Comparison of ENCODE assay signal across 1 cellular context in the genomic region with DNA sequence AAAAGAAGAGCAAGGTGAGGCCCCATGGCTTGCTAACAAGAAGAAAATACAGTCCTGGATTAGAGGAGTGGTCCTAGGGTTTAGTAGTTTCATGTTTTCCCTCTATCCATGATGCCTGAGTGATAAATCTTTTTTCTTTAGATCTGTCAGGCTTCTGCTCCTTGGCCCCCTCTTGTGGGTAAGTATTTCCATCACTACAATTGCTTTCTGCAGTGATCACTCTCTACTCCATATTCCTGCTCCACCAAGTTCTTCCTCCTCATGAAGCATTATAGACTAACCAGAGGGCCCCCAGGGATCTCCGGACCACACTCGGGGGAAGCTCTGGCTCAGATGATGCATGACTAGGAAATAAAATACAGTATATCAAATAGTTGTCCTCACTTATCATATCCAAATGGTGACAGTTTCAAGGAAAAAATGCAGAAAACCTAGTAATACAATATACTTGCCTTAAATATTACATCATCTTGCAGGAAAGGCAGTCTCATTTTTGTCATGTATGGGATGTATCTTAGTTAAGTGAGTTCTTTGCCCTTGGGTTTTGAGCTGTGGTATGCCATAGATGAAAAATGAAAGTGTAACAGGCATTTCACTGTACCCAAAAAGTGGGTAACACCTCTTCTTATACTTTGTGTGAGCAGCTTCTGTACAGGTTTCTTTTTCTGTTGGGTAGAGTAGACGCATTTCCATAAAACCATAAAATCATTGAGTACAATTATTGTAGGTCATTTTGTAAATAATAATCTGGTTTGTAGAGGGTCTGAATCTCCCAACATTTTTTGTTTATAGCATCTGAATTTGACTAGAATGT.
TF ChIP-seq lines count a peak whose summit lies in the region.

No MANE protein-coding gene starts in this region.

TF ChIP-seq in K562, 482 proteins besides CTCF, POLR2A, EP300 and RAD21 (continued from another document):
- TF ChIP-seq, protein P1, sequence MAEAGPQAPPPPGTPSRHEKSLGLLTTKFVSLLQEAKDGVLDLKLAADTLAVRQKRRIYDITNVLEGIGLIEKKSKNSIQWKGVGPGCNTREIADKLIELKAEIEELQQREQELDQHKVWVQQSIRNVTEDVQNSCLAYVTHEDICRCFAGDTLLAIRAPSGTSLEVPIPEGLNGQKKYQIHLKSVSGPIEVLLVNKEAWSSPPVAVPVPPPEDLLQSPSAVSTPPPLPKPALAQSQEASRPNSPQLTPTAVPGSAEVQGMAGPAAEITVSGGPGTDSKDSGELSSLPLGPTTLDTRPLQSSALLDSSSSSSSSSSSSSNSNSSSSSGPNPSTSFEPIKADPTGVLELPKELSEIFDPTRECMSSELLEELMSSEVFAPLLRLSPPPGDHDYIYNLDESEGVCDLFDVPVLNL (CRISPR knock-in tag; IDR thresholded peaks at IDR 0.05; ENCODE audit: low read depth): no peak
- TF ChIP-seq, protein P2, sequence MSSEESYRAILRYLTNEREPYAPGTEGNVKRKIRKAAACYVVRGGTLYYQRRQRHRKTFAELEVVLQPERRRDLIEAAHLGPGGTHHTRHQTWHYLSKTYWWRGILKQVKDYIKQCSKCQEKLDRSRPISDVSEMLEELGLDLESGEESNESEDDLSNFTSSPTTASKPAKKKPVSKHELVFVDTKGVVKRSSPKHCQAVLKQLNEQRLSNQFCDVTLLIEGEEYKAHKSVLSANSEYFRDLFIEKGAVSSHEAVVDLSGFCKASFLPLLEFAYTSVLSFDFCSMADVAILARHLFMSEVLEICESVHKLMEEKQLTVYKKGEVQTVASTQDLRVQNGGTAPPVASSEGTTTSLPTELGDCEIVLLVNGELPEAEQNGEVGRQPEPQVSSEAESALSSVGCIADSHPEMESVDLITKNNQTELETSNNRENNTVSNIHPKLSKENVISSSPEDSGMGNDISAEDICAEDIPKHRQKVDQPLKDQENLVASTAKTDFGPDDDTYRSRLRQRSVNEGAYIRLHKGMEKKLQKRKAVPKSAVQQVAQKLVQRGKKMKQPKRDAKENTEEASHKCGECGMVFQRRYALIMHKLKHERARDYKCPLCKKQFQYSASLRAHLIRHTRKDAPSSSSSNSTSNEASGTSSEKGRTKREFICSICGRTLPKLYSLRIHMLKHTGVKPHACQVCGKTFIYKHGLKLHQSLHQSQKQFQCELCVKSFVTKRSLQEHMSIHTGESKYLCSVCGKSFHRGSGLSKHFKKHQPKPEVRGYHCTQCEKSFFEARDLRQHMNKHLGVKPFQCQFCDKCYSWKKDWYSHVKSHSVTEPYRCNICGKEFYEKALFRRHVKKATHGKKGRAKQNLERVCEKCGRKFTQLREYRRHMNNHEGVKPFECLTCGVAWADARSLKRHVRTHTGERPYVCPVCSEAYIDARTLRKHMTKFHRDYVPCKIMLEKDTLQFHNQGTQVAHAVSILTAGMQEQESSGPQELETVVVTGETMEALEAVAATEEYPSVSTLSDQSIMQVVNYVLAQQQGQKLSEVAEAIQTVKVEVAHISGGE (CRISPR knock-in tag; IDR thresholded peaks at IDR 0.05): no peak
- TF ChIP-seq, protein P3, sequence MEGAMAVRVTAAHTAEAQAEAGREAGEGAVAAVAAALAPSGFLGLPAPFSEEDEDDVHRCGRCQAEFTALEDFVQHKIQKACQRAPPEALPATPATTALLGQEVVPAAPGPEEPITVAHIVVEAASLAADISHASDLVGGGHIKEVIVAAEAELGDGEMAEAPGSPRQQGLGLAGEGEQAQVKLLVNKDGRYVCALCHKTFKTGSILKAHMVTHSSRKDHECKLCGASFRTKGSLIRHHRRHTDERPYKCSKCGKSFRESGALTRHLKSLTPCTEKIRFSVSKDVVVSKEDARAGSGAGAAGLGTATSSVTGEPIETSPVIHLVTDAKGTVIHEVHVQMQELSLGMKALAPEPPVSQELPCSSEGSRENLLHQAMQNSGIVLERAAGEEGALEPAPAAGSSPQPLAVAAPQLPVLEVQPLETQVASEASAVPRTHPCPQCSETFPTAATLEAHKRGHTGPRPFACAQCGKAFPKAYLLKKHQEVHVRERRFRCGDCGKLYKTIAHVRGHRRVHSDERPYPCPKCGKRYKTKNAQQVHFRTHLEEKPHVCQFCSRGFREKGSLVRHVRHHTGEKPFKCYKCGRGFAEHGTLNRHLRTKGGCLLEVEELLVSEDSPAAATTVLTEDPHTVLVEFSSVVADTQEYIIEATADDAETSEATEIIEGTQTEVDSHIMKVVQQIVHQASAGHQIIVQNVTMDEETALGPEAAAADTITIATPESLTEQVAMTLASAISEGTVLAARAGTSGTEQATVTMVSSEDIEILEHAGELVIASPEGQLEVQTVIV (CRISPR knock-in tag; IDR thresholded peaks at IDR 0.05; ENCODE audit: borderline replicate concordance): no peak
- TF ChIP-seq MEIS2 (IDR thresholded peaks at IDR 0.05; ENCODE audit: partially characterized antibody): peak; percentile 86
- no peak for TF ChIP-seq CBX5 (IDR thresholded peaks at IDR 0.05; ENCODE audit: borderline replicate concordance, low read depth)
- TF ChIP-seq MCM5 (IDR thresholded peaks at IDR 0.05; ENCODE audit: low read depth): no peak
- no peak for TF ChIP-seq ZNF764 (CRISPR knock-in tag; IDR thresholded peaks at IDR 0.05; ENCODE audit: low read depth)
- no peak for TF ChIP-seq PYGO2 (tag; IDR thresholded peaks at IDR 0.05)
- TF ChIP-seq ZNF212 (CRISPR knock-in tag; IDR thresholded peaks at IDR 0.05): no peak
- TF ChIP-seq, protein P4, sequence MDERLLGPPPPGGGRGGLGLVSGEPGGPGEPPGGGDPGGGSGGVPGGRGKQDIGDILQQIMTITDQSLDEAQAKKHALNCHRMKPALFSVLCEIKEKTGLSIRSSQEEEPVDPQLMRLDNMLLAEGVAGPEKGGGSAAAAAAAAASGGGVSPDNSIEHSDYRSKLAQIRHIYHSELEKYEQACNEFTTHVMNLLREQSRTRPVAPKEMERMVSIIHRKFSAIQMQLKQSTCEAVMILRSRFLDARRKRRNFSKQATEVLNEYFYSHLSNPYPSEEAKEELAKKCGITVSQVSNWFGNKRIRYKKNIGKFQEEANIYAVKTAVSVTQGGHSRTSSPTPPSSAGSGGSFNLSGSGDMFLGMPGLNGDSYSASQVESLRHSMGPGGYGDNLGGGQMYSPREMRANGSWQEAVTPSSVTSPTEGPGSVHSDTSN (CRISPR knock-in tag; IDR thresholded peaks at IDR 0.05; ENCODE audit: low read depth): no peak
- TF ChIP-seq, protein P4 (tag; conservative IDR thresholded peaks at IDR 0.05; ENCODE audit: low read depth): peak; percentile 87
- no peak for TF ChIP-seq ZNF586 (CRISPR knock-in tag; conservative IDR thresholded peaks at IDR 0.05)
